Comparison of ENCODE assay signal across 24 cellular contexts in the genomic region with DNA sequence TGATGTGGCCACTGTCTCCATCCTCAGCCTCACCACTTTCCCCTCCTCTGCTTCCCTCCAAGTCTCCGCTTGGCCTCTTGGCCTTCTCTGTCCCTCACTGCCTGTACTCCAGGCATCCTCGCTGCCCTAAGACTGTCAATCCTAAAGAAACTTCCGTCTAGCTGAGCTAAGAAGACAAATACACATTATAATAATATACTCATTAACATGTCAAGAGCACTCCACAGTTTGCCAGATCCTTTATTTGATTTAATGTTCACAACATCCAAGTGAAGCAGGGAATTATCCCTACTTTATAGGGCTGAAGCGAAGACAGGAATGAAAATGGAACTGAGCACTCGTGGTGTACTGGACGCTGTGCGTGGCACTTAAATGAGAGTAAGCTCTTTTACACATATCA.
"Had no signal": no experiment of that assay in that cellular context is flagged by ENCODE, and none has a peak within 500 bp of the region (broad histone marks: within the 10 kb centered on the region; RNA-seq: fewer than 3 reads in every experiment).

No MANE protein-coding gene starts in this region.

- DNase-seq: activated CD4-positive, alpha-beta memory T cell treated with anti-CD3 and anti-CD28 coated beads, Interleukin-2, amount 10 ng/mL, durations not matched to agents 7 days and 5 days; activated CD4-positive, alpha-beta T cell treated with anti-CD3 and anti-CD28 coated beads for 1 hour; activated CD4-positive, alpha-beta T cell treated with anti-CD3 and anti-CD28 coated beads for 48 hours; activated CD4-positive, CD25-positive, alpha-beta regulatory T cell; activated CD8-positive, alpha-beta memory T cell treated with anti-CD3 and anti-CD28 coated beads for 24 hours; activated CD8-positive, alpha-beta memory T cell treated with anti-CD3 and anti-CD28 coated beads, Interleukin-2, amount 10 ng/mL, durations not matched to agents 7 days and 5 days; activated CD8-positive, alpha-beta memory T cell treated with anti-CD3 and anti-CD28 coated beads, Interleukin-2, amount 50 U/mL, for 48 hours; activated effector memory CD4-positive, alpha-beta T cell treated with Interleukin-2 at 50 U/mL for 16 hours; activated naive CD4-positive, alpha-beta T cell treated with anti-CD3 and anti-CD28 coated beads, Interleukin-2, amount 10 ng/mL, durations not matched to agents 7 days and 5 days; activated naive CD8-positive, alpha-beta T cell treated with anti-CD3 and anti-CD28 coated beads, Interleukin-2, amount 50 U/mL, for 24 hours; activated T-cell treated with anti-CD3 and anti-CD28 coated beads, Interleukin-2, amount 50 U/mL, for 48 hours; NCI-H1092 treated with DMSO at 0.1 percent for 48 hours; NCI-H146; NCI-H187; NCI-H2029 treated with DMSO at 0.1 percent for 48 hours; NCI-H345; NCI-H526 treated with DMSO at 0.1 percent for 48 hours; NCI-H774; SHP77; SJCRH30; T1000; WERI-Rb-1 had no signal

- H3K36me3 Mint-ChIP-seq: activated CD8-positive, alpha-beta memory T cell treated with anti-CD3 and anti-CD28 coated beads, Interleukin-2, amount 10 ng/mL, durations not matched to agents 7 days and 5 days; activated naive CD4-positive, alpha-beta T cell treated with anti-CD3 and anti-CD28 coated beads, Interleukin-2, amount 10 ng/mL, durations not matched to agents 7 days and 5 days; activated naive CD8-positive, alpha-beta T cell; brain had no signal

- H3K4me3 Mint-ChIP-seq: activated CD4-positive, alpha-beta memory T cell treated with anti-CD3 and anti-CD28 coated beads, Interleukin-2, amount 10 ng/mL, durations not matched to agents 7 days and 5 days; activated CD8-positive, alpha-beta memory T cell treated with anti-CD3 and anti-CD28 coated beads, Interleukin-2, amount 10 ng/mL, durations not matched to agents 7 days and 5 days; activated naive CD4-positive, alpha-beta T cell treated with anti-CD3 and anti-CD28 coated beads, Interleukin-2, amount 10 ng/mL, durations not matched to agents 7 days and 5 days; activated naive CD8-positive, alpha-beta T cell; activated naive CD8-positive, alpha-beta T cell treated with anti-CD3 and anti-CD28 coated beads, Interleukin-2, amount 50 U/mL, for 24 hours; brain had no signal

- H3K9me3 Mint-ChIP-seq: activated CD4-positive, alpha-beta memory T cell treated with anti-CD3 and anti-CD28 coated beads, Interleukin-2, amount 10 ng/mL, durations not matched to agents 7 days and 5 days; activated naive CD4-positive, alpha-beta T cell treated with anti-CD3 and anti-CD28 coated beads, Interleukin-2, amount 10 ng/mL, durations not matched to agents 7 days and 5 days; activated naive CD8-positive, alpha-beta T cell treated with anti-CD3 and anti-CD28 coated beads, Interleukin-2, amount 50 U/mL, for 24 hours had no signal

- H3K27ac Mint-ChIP-seq: activated CD4-positive, alpha-beta memory T cell treated with anti-CD3 and anti-CD28 coated beads, Interleukin-2, amount 10 ng/mL, durations not matched to agents 7 days and 5 days; activated CD8-positive, alpha-beta memory T cell treated with anti-CD3 and anti-CD28 coated beads, Interleukin-2, amount 10 ng/mL, durations not matched to agents 7 days and 5 days; activated naive CD4-positive, alpha-beta T cell treated with anti-CD3 and anti-CD28 coated beads, Interleukin-2, amount 10 ng/mL, durations not matched to agents 7 days and 5 days; activated naive CD8-positive, alpha-beta T cell; activated naive CD8-positive, alpha-beta T cell treated with anti-CD3 and anti-CD28 coated beads, Interleukin-2, amount 50 U/mL, for 24 hours had no signal

- H3K27me3 Mint-ChIP-seq: activated naive CD8-positive, alpha-beta T cell; activated naive CD8-positive, alpha-beta T cell treated with anti-CD3 and anti-CD28 coated beads, Interleukin-2, amount 50 U/mL, for 24 hours had no signal

- H3K4me1 Mint-ChIP-seq: activated CD4-positive, alpha-beta memory T cell treated with anti-CD3 and anti-CD28 coated beads, Interleukin-2, amount 10 ng/mL, durations not matched to agents 7 days and 5 days; activated CD8-positive, alpha-beta memory T cell treated with anti-CD3 and anti-CD28 coated beads, Interleukin-2, amount 10 ng/mL, durations not matched to agents 7 days and 5 days; activated naive CD4-positive, alpha-beta T cell treated with anti-CD3 and anti-CD28 coated beads, Interleukin-2, amount 10 ng/mL, durations not matched to agents 7 days and 5 days; activated naive CD8-positive, alpha-beta T cell treated with anti-CD3 and anti-CD28 coated beads, Interleukin-2, amount 50 U/mL, for 24 hours had no signal
